8 cellular contexts compared by ENCODE assay signal in the genomic region with DNA sequence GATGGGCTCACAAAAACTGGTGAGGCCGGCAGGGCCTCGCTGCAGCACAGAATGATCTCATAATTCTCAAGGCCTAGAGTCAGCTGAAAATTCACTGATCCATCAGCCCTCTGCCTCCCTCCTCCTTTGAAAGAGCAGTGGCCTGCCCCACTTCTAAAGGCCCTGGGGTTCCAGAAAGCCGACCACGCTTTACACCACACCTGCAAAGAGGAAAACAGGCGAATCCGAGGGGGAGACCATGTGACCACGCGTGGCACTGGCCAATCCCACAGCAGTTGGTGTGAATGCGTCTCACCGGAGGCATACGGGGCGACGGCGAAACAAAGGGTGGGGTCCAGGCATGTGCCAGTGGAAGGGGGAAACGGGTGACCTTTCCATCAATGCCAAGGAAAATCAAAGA.
DNase-seq lines count a peak whose midpoint lies in the region; ATAC-seq, FAIRE-seq and TF ChIP-seq lines count a peak whose summit lies in the region.
"Not testable (repeated sequence)": the region's sequence is repeated elsewhere in the genome, so short reads cannot be mapped to it uniquely, and the experiment has no call there.

No MANE protein-coding gene starts in this region.

- WGBS in pancreas, 2 donors, result 0 to 3% methylated on average over 4 to 6 of the region's 15 CpGs

- H3K36me3 ChIP-seq in CD8-positive, alpha-beta T cell (ENCODE audit: insufficient read depth, low read length); WERI-Rb-1; kidney epithelial cell (ENCODE audit: control insufficient read depth, insufficient read depth, low read length); pancreas; thoracic aorta: not testable (repeated sequence)

- not testable (repeated sequence) for TF ChIP-seq CTCF in CD8-positive, alpha-beta T cell (IDR thresholded peaks at IDR 0.05); WERI-Rb-1 (IDR thresholded peaks at IDR 0.05; ENCODE audit: low read depth, low read length); endothelial cell (IDR thresholded peaks at IDR 0.05; ENCODE audit: unreplicated experiment); kidney epithelial cell (IDR thresholded peaks at IDR 0.05; ENCODE audit: insufficient read depth, low read length, poor library complexity, severe bottlenecking); pancreas (IDR thresholded peaks at IDR 0.05); thoracic aorta (IDR thresholded peaks at IDR 0.05)

- H3K9me3 ChIP-seq in CD8-positive, alpha-beta T cell (ENCODE audit: low read length); WERI-Rb-1 (ENCODE audit: severe bottlenecking); pancreas; thoracic aorta: not testable (repeated sequence)

- H3K36me3 Mint-ChIP-seq in CD8-positive, alpha-beta T cell; activated naive CD8-positive, alpha-beta T cell; endothelial cell (ENCODE audit: low read depth, unreplicated experiment): not testable (repeated sequence)

- not testable (repeated sequence) for H3K4me1 Mint-ChIP-seq in CD8-positive, alpha-beta T cell (ENCODE audit: low read depth); activated naive CD8-positive, alpha-beta T cell (ENCODE audit: low read depth); endothelial cell (ENCODE audit: unreplicated experiment)

- intact Hi-C loops in CD8-positive, alpha-beta T cell (cut with DNase I, micrococcal nuclease); pancreas (cut with DNase I): not testable (repeated sequence)

- FAIRE-seq in pancreas (lab: Jason Lieb, UNC), result not testable (repeated sequence)

- peak overlapping the region; percentile 79 for H3K4me3 Mint-ChIP-seq in CD8-positive, alpha-beta T cell
- peak overlapping the region; percentile 63 for H3K4me3 Mint-ChIP-seq in activated naive CD8-positive, alpha-beta T cell
- H3K4me3 Mint-ChIP-seq in endothelial cell (ENCODE audit: unreplicated experiment), result not testable (repeated sequence)

- H3K9me3 Mint-ChIP-seq in CD8-positive, alpha-beta T cell; activated naive CD8-positive, alpha-beta T cell (ENCODE audit: low read depth); endothelial cell (ENCODE audit: unreplicated experiment): not testable (repeated sequence)

- H3K4me1 ChIP-seq in CD8-positive, alpha-beta T cell (ENCODE audit: insufficient read depth, low read length); pancreas; thoracic aorta (ENCODE audit: control insufficient read depth in 1 of 2, low read depth in 2 of 2): not testable (repeated sequence)

- not testable (repeated sequence) for ATAC-seq in CD8-positive, alpha-beta T cell; thoracic aorta (ENCODE audit: insufficient number of reproducible peaks, low FRiP score, low read depth)
- peak; percentile 56 for ATAC-seq in HG02571 (IDR thresholded peaks at IDR 0.05; ENCODE audit: unreplicated experiment)
- ATAC-seq in pancreas, result peak; percentile 33 to 63 (median 46)

- CTCF ChIA-PET in CD8-positive, alpha-beta T cell (lab: Charles Lee), result not testable (repeated sequence)

- H3K27ac Mint-ChIP-seq in CD8-positive, alpha-beta T cell; activated naive CD8-positive, alpha-beta T cell; endothelial cell (ENCODE audit: unreplicated experiment): not testable (repeated sequence)

- H3K27me3 Mint-ChIP-seq in CD8-positive, alpha-beta T cell (ENCODE audit: low read depth); activated naive CD8-positive, alpha-beta T cell; endothelial cell (ENCODE audit: unreplicated experiment): not testable (repeated sequence)

- not testable (repeated sequence) for H3K27ac ChIP-seq in CD8-positive, alpha-beta T cell (ENCODE audit: low read depth, low read length); WERI-Rb-1
- H3K27ac ChIP-seq in pancreas (peak overlapping the region in 2 of 4 donors; percentile 47 to 62), thoracic aorta (peak overlapping the region in 1 of 2 donors; percentile 61)

- H3K4me3 ChIP-seq in CD8-positive, alpha-beta T cell (ENCODE audit: low read depth, low read length), result not testable (repeated sequence)
- H3K4me3 ChIP-seq in WERI-Rb-1 (ENCODE audit: low read depth, low read length) (peak overlapping the region; percentile 37), kidney epithelial cell (ENCODE audit: low read depth, low read length) (peak overlapping the region; percentile 34), pancreas (peak overlapping the region in 2 of 4 donors; percentile 24 to 39), thoracic aorta (peak overlapping the region; percentile 69)

- DNase-seq in CD8-positive, alpha-beta T cell, result peak in 3 of 7 experiments; percentile 15 to 49 (median 17)
- DNase-seq in WERI-Rb-1 (peak; percentile 32), endothelial cell (ENCODE audit: low spot score) (peak; percentile 3), pancreas (peak; percentile 11 to 56 (median 30))
- not testable (repeated sequence) for DNase-seq in kidney epithelial cell (ENCODE audit: low read depth); thoracic aorta (ENCODE audit: low spot score)

- POLR2A ChIA-PET in CD8-positive, alpha-beta T cell (lab: Charles Lee), result not testable (repeated sequence)

- H3K27me3 ChIP-seq in CD8-positive, alpha-beta T cell (ENCODE audit: insufficient read depth, low read length); WERI-Rb-1 (ENCODE audit: insufficient read depth, low read depth, severe bottlenecking); kidney epithelial cell (ENCODE audit: control insufficient read depth, insufficient read depth, low read length); pancreas; thoracic aorta (replicated peaks; ENCODE audit: insufficient read depth): not testable (repeated sequence)
